6 cellular contexts compared by ENCODE assay signal in the genomic region with DNA sequence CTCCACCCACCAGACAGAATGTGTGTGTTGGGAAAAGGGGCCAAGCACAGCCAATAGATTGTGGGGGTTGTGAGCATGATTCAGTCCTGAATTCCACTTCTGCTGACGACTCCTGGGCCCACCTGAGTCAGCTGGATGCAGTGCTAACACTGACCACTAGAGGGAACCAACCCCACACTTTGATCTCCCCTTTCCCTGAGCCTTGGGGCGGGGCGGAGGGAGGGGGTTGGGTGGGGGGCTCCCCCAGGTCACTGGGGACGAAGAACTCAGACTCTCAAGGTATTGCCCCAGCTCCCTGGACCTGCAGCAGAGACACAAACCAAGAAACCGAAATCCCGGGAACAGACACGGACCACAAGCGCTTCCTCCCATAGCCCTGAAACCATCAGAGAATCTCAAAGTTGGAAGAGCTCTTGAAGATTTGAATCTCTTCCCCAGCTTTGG. TPM values are rescaled to one million over a fixed set of nuclear protein-coding genes. Genes with fewer than 3 reads are reported as not detected.
A peak's percentile ranks its signal among the peaks of the same experiment; 100 is the strongest.
DNase-seq lines count a peak whose midpoint lies in the region; ATAC-seq and TF ChIP-seq lines count a peak whose summit lies in the region.

No MANE protein-coding gene starts in this region.

- peak; percentile 87 to 95 for TF ChIP-seq CTCF in right atrium auricular region (IDR thresholded peaks at IDR 0.05)

- no peaks in the 10 kb centered on the region for H3K36me3 ChIP-seq in right atrium auricular region

- no peaks in the 10 kb centered on the region for H3K9me3 ChIP-seq in right atrium auricular region

- H3K4me1 ChIP-seq in right atrium auricular region: no peaks in the 10 kb centered on the region

- no peak for DNase-seq in Right ventricle myocardium superior
- DNase-seq in Right ventricle myocardium inferior (ENCODE audit: missing footprints): no peak
- peak in 2 of 3 experiments; percentile 44 to 73 for DNase-seq in activated CD8-positive, alpha-beta memory T cell treated with anti-CD3 and anti-CD28 coated beads for 48 hours (ENCODE audit: low read depth in 2 of 3, low spot score in 2 of 3)
- no peak for DNase-seq in right atrium auricular region (ENCODE audit: low spot score)
- peak; percentile 46 for DNase-seq in stimulated activated CD8-positive, alpha-beta memory T cell treated with anti-CD3 and anti-CD28 coated beads, Interleukin-7, amount 100 ng/mL, for 24 hours (ENCODE audit: low read depth)
- no peak for DNase-seq in NCI-H146 treated with DMSO at 0.1 percent for 48 hours (lab: John Stamatoyannopoulos, UW; ENCODE audit: unreplicated experiment)

- intact Hi-C loops in Right ventricle myocardium superior (cut with DNase I) (loop anchor here (10.0 kb wide), 1 partner anchor 113 kb away; a partner anchor contains a TSS), Right ventricle myocardium inferior (cut with DNase I) (loop anchor here (5.0 kb wide), 1 partner anchor 221 kb away; a partner anchor contains a TSS)

- H3K27me3 ChIP-seq in right atrium auricular region: no peaks in the 10 kb centered on the region

- H3K27ac ChIP-seq in right atrium auricular region: no peak overlapping the region

- ATAC-seq in Right ventricle myocardium superior (ENCODE audit: poor library complexity) (peak; percentile 64), Right ventricle myocardium inferior (no peak)

- no peak overlapping the region for H3K4me3 ChIP-seq in right atrium auricular region

RNA-seq across cellular contexts. Expression of a gene that starts 0.6 kb away (rescaled TPM):
- not detected for total RNA-seq in Right ventricle myocardium superior
- not detected for total RNA-seq in Right ventricle myocardium inferior
- total RNA-seq in right atrium auricular region: not detected

RNA-seq across cellular contexts. Expression of a gene that starts 7.0 kb away (rescaled TPM):
- total RNA-seq in Right ventricle myocardium superior (not detected), Right ventricle myocardium inferior (not detected), right atrium auricular region (not detected)

RNA-seq across cellular contexts. Expression of a gene that starts 15.3 kb away (rescaled TPM):
- total RNA-seq in Right ventricle myocardium superior (not detected), Right ventricle myocardium inferior (not detected), right atrium auricular region (not detected)

RNA-seq across cellular contexts. Expression of a gene that starts 20.5 kb away (rescaled TPM):
- total RNA-seq in Right ventricle myocardium superior (8.9 TPM), Right ventricle myocardium inferior (6.9 TPM), right atrium auricular region (1 to 10 TPM; 2.2 to 7.3 TPM)

RNA-seq across cellular contexts. Expression of a gene that starts 29.9 kb away (rescaled TPM):
- total RNA-seq in Right ventricle myocardium superior: not detected
- total RNA-seq in Right ventricle myocardium inferior: not detected
- total RNA-seq in right atrium auricular region: not detected

Comparison
In these comparisons a context has a peak if more than half of its experiments do, and no peak if none do; other contexts are left out.
1. DNase-seq: peak in activated CD8-positive, alpha-beta memory T cell treated with anti-CD3 and anti-CD28 coated beads for 48 hours (2 of 3) and stimulated activated CD8-positive, alpha-beta memory T cell treated with anti-CD3 and anti-CD28 coated beads, Interleukin-7, amount 100 ng/mL, for 24 hours (single experiment); none in Right ventricle myocardium superior (single experiment), Right ventricle myocardium inferior (single experiment), right atrium auricular region (single experiment) and NCI-H146 treated with DMSO at 0.1 percent for 48 hours (single experiment).